In the genomic region with DNA sequence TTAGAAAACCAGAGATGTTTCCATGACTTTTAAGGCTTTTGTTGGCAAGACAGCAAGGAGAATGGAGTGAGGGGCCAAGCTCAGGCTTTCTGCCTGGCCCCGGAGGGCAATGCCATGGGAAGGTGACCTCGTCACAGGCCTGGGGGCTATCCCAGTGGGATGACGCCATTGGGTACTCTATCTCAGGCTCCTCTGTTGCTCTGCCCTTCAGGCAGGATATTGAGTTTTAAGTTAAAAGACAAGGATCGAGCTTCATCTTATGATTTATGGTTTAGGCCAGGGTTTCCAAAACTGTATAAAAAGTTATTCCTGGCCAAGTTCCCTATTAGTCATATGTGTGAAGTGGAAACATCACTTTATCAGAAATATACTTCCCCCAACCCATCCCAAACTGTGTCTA, we compare ENCODE assay signal across 1 cellular context.
TF ChIP-seq lines count a peak whose summit lies in the region.

No MANE protein-coding gene starts in this region.

TF ChIP-seq in endothelial cell of umbilical vein, 7 proteins besides CTCF, POLR2A, EP300 and RAD21:
- TF ChIP-seq MYC (IDR thresholded peaks at IDR 0.05; ENCODE audit: low read depth, low read length) (no peak), JUN (IDR thresholded peaks at IDR 0.05; ENCODE audit: borderline replicate concordance, insufficient read depth, insufficient read length, low read depth) (no peak)
